In the genomic region with DNA sequence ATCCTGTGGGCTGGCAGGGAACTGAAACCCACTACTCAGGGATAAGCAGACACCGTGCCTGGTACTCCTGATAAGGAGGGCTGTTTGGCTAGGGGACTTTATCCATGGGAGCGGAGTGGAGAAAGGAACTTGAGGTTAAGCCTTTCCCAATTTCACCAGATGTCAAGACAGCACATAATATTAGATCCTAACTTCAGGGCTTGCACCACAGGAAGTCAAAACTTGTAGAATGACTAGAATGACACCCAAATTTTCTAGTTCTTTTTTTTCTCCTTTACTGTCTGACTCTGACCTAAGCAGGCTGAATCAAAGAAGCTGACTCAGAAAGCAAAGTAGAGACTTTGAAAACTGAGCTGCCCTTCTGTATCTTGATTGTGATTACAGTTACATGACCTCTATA, we compare ENCODE assay signal across 1 cellular context.
TF ChIP-seq lines count a peak whose summit lies in the region.

No MANE protein-coding gene starts in this region.

TF ChIP-seq in WTC11, 78 proteins besides CTCF, POLR2A, EP300 and RAD21 (continued from another document):
- TF ChIP-seq JAZF1 (CRISPR knock-in tag; IDR thresholded peaks at IDR 0.05): no peak
- TF ChIP-seq, protein P1, sequence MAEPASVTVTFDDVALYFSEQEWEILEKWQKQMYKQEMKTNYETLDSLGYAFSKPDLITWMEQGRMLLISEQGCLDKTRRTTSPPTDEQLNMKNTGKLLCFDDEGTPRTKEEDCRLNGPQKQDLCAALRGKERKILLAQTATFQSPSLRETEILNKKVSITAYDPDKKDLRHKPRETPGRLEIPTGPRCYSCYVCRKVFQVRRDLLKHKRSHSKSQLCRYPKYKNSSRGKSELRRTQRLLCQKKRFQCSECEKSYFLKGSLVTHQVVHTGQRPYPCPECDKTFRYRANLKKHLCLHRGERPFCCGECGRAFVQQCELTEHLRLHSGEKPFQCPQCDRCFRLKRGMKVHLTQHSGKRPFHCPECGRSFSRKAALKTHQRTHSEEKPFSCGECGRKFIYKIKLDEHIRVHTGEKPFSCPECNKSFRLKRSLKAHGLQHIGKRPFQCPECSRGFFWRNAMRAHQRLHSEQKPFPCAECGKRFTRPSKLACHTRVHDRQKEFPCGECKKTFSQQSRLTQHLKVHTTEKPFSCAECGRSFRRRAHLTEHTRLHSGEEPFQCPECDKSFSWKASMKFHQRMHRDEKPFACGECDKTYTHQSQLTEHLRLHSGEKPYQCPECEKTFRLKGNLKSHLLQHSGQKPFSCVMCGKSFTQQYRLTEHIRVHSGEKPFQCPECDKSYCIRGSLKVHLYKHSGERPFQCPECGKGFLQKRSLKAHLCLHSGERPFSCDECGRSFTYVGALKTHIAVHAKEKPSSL (CRISPR knock-in tag; conservative IDR thresholded peaks at IDR 0.05): no peak
- TF ChIP-seq, protein P2, sequence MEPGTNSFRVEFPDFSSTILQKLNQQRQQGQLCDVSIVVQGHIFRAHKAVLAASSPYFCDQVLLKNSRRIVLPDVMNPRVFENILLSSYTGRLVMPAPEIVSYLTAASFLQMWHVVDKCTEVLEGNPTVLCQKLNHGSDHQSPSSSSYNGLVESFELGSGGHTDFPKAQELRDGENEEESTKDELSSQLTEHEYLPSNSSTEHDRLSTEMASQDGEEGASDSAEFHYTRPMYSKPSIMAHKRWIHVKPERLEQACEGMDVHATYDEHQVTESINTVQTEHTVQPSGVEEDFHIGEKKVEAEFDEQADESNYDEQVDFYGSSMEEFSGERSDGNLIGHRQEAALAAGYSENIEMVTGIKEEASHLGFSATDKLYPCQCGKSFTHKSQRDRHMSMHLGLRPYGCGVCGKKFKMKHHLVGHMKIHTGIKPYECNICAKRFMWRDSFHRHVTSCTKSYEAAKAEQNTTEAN (CRISPR knock-in tag; IDR thresholded peaks at IDR 0.05): no peak
